ENCODE assay signal across 8 cellular contexts in the genomic region with DNA sequence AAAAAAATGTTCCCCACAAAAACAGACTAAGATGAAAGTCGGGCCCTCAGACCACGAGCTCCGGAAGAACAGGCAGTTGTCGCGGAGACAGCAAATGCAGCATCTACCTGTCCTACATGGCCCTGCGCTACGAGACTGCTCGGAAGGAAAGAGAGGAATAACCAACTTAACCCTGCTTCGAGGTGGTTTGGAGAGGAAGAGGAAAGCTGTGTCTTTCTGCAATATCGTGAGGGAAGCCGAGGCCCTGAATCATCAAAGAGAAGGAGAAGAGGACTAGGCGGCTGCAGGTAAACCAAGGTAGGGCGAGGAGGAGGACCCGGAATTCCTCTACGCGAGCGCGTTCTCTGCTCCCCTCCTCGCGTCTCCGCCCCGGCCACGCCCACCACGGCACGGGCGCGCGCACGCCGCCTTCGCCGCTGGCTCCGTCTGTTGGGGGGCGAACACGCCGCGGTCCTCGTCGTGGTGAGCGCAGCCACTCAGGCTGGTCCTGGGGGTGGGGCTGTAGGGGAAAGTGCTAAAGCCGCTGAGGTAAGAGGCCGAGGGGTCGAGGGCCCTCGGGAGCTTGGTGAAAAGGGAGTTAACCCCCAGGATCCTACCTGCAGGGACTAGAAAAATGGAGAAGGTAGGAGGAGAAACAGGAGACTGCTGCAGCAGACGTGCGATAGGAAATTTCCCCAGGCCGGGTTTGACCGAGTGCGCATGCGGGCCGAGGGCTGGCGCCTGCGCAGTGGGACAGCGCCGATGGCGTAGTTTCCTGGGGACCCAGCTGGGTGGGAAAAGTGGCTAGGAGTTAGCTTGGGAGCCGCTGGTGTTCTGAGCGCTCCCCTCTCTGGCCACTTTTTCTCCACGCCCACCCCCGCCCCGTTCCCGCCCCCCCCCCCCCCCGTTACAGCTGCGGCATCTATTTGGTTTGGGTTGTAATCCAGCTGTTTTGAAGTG. TPM values are rescaled to one million over a fixed set of nuclear protein-coding genes. Genes with fewer than 3 reads are reported as not detected.
DNase-seq lines count a peak whose midpoint lies in the region; FAIRE-seq and TF ChIP-seq lines count a peak whose summit lies in the region.

ANAPC16 (plus strand) TSS at position 402 of the 939 bp plus-strand sequence. CDS start 7,903 bp downstream, outside the sequence.
ASCC1 (minus strand) TSS at position 666 of the 939 bp plus-strand sequence. CDS start 2,978 bp downstream, outside the sequence.

- FAIRE-seq in frontal cortex (lab: Jason Lieb, UNC) = no peak

- H3K9me3 Mint-ChIP-seq in activated naive CD4-positive, alpha-beta T cell treated with anti-CD3 and anti-CD28 coated beads for 36 hours = no peaks in the 10 kb centered on the region

- DNase-seq in GM04503 (ENCODE audit: low read depth) = peak; percentile 65
- DNase-seq in HFF-Myc (ENCODE audit: extremely low read depth, low read depth) = peak; percentile 67
- DNase-seq in NB4 (ENCODE audit: low read depth) = peak; percentile 95
- DNase-seq in SK-N-DZ (ENCODE audit: low spot score) = peak; percentile 91
- DNase-seq in activated naive CD4-positive, alpha-beta T cell treated with anti-CD3 and anti-CD28 coated beads for 36 hours = peak; percentile 93
- peak; percentile 76 to 79 for DNase-seq in frontal cortex (ENCODE audit: low spot score in 2 of 2)
- peak; percentile 82 for DNase-seq in stromal cell of bone marrow (ENCODE audit: low read depth)

- peak; percentile 99 for TF ChIP-seq POLR2A in NB4 (IDR thresholded peaks at IDR 0.05; ENCODE audit: extremely low read depth, insufficient read length)

- peak within 1 kb of the TSS; percentile 80 for H2AFZ ChIP-seq in neuron (ENCODE audit: low read depth, low read length)

- peak within 1 kb of the TSS; percentile 67 for H3K4me3 ChIP-seq in HFF-Myc (replicated peaks; ENCODE audit: low read depth, low read length)
- peak within 1 kb of the TSS; percentile 94 for H3K4me3 ChIP-seq in NB4 (ENCODE audit: low read depth, low read length)
- H3K4me3 ChIP-seq in neuron (ENCODE audit: low read length) = peak within 1 kb of the TSS; percentile 70

- H3K27me3 Mint-ChIP-seq in activated naive CD4-positive, alpha-beta T cell treated with anti-CD3 and anti-CD28 coated beads for 36 hours (ENCODE audit: low read depth) = no peaks in the 10 kb centered on the region

- H3K9me3 ChIP-seq in neuron (ENCODE audit: low read length) = no peaks in the 10 kb centered on the region

- CTCF ChIA-PET in activated naive CD4-positive, alpha-beta T cell treated with anti-CD3 and anti-CD28 coated beads for 36 hours (lab: Charles Lee) = interaction anchor here (0.7 to 1.9 kb wide), 8 partner anchors 17 to 1037 kb away, joined by 3 to 6 read pairs (median 4); partner anchors contain the start of gene MRPS16

- intact Hi-C loops in activated naive CD4-positive, alpha-beta T cell treated with anti-CD3 and anti-CD28 coated beads for 36 hours (cut with micrococcal nuclease) = loop anchor here (1.0 to 10.0 kb wide), 3 partner anchors 119 to 1279 kb away; partner anchors contain the start of genes DNAJC9 and PPP3CB

- peaks cover 67% of the 10 kb centered on the region for H3K4me1 Mint-ChIP-seq in activated naive CD4-positive, alpha-beta T cell treated with anti-CD3 and anti-CD28 coated beads for 36 hours (ENCODE audit: low read depth)

- peak within 1 kb of the TSS; percentile 91 for H3K4me3 Mint-ChIP-seq in activated naive CD4-positive, alpha-beta T cell treated with anti-CD3 and anti-CD28 coated beads for 36 hours

- H3K4me1 ChIP-seq in neuron (ENCODE audit: insufficient read depth, low read length) = peaks cover 18% of the 10 kb centered on the region

- no peaks in the 10 kb centered on the region for H3K27me3 ChIP-seq in neuron (ENCODE audit: insufficient read depth, low read length)

- peak within 1 kb of the TSS; percentile 98 for H3K27ac Mint-ChIP-seq in activated naive CD4-positive, alpha-beta T cell treated with anti-CD3 and anti-CD28 coated beads for 36 hours

- TF ChIP-seq CTCF in HFF-Myc (IDR thresholded peaks at IDR 0.05; ENCODE audit: low read depth, low read length, missing control alignments) (no peak), NB4 (IDR thresholded peaks at IDR 0.05; ENCODE audit: low read depth, low read length) (no peak)

- peaks cover 11% of the 10 kb centered on the region for H3K36me3 ChIP-seq in neuron (ENCODE audit: insufficient read depth, low read length)

- peaks cover 30% of the 10 kb centered on the region for H3K36me3 Mint-ChIP-seq in activated naive CD4-positive, alpha-beta T cell treated with anti-CD3 and anti-CD28 coated beads for 36 hours (ENCODE audit: low read depth)

RNA-seq across cellular contexts. Expression of gene ANAPC16, which starts in this region (rescaled TPM):
- 96.1 and 104 TPM in 2 replicates for polyA plus RNA-seq in SK-N-DZ (2014; cell fraction: cytosol; rRNA removed)
- polyA plus RNA-seq in SK-N-DZ (2014; cell fraction: nucleus; rRNA removed) = 51.8 and 51.9 TPM in 2 replicates
- total RNA-seq in activated naive CD4-positive, alpha-beta T cell treated with anti-CD3 and anti-CD28 coated beads for 36 hours = 100 to 1,000 TPM; 127 to 128 TPM
- total RNA-seq in frontal cortex = 26.1 TPM

RNA-seq across cellular contexts. Expression of gene ASCC1, which starts in this region (rescaled TPM):
- 39.5 and 50.1 TPM in 2 replicates for polyA plus RNA-seq in SK-N-DZ (2014; cell fraction: cytosol; rRNA removed)
- polyA plus RNA-seq in SK-N-DZ (2014; cell fraction: nucleus; rRNA removed) = 23.2 and 23.7 TPM in 2 replicates
- total RNA-seq in activated naive CD4-positive, alpha-beta T cell treated with anti-CD3 and anti-CD28 coated beads for 36 hours = 10 to 100 TPM; 61.6 to 68.5 TPM
- 25.7 TPM for total RNA-seq in frontal cortex

Comparison
In these comparisons a context has a peak if more than half of its experiments do, and no peak if none do; other contexts are left out.
1. Peak in every context shown above with its lines: DNase-seq and H3K4me3 ChIP-seq.